Comparison of ENCODE assay signal across 22 cellular contexts in genomic region chr5:116539222-116539621, GRCh38. TPM values are rescaled to one million over a fixed set of nuclear protein-coding genes. Genes with fewer than 3 reads are reported as not detected.
"Had no signal": no experiment of that assay in that cellular context is flagged by ENCODE, and none has a peak within 500 bp of the region (broad histone marks: within the 10 kb centered on the region; RNA-seq: fewer than 3 reads in every experiment).

No MANE protein-coding gene starts in this region.

- H3K4me3 ChIP-seq: breast epithelium, colonic mucosa, left ventricle myocardium inferior, right lobe of liver, upper lobe of left lung, vagina had no signal

- H3K27ac ChIP-seq: breast epithelium, colonic mucosa, left ventricle myocardium inferior, right lobe of liver, upper lobe of left lung, vagina had no signal

- DNase-seq: activated CD4-positive, alpha-beta memory T cell treated with anti-CD3 and anti-CD28 coated beads, Interleukin-2, amount 10 ng/mL, durations not matched to agents 7 days and 5 days; activated CD4-positive, alpha-beta T cell treated with anti-CD3 and anti-CD28 coated beads for 1 hour; activated CD4-positive, alpha-beta T cell treated with anti-CD3 and anti-CD28 coated beads, Interleukin-2, amount 10 ng/mL, durations not matched to agents 7 days and 5 days; activated CD8-positive, alpha-beta memory T cell treated with anti-CD3 and anti-CD28 coated beads, Interleukin-2, amount 50 U/mL, for 48 hours; activated gamma-delta T cell treated with Interleukin-2 at 50 U/mL for 16 hours; activated naive CD4-positive, alpha-beta T cell treated with anti-CD3 and anti-CD28 coated beads, Interleukin-2, amount 50 U/mL, for 16 hours; activated T-cell treated with anti-CD3 and anti-CD28 coated beads, Interleukin-2, amount 50 U/mL, for 4 hours; amniotic stem cell; colonic mucosa; effector memory CD4-positive, alpha-beta T cell; left ventricle myocardium inferior; right lobe of liver; stimulated activated CD4-positive, alpha-beta T cell treated with anti-CD3 and anti-CD28 coated beads, Interleukin-2, amount 100 ng/mL, for 48 hours; stimulated activated naive CD4-positive, alpha-beta T cell treated with Interleukin-2 at 50 U/mL for 16 hours; T-helper 2 cell; upper lobe of left lung had no signal

- H3K4me1 ChIP-seq: breast epithelium, right lobe of liver had no signal

- H3K9me3 Mint-ChIP-seq: activated T-cell treated with anti-CD3 and anti-CD28 coated beads, Interleukin-2, amount 50 U/mL, for 4 hours; central memory CD8-positive, alpha-beta T cell; nephron had no signal

- H3K27me3 ChIP-seq: breast epithelium, colonic mucosa, right lobe of liver, upper lobe of left lung, vagina had no signal

- H3K4me3 Mint-ChIP-seq: activated CD4-positive, alpha-beta memory T cell treated with anti-CD3 and anti-CD28 coated beads, Interleukin-2, amount 10 ng/mL, durations not matched to agents 7 days and 5 days; activated CD4-positive, alpha-beta T cell treated with anti-CD3 and anti-CD28 coated beads, Interleukin-2, amount 10 ng/mL, durations not matched to agents 7 days and 5 days; activated T-cell treated with anti-CD3 and anti-CD28 coated beads, Interleukin-2, amount 50 U/mL, for 4 hours; activated T-helper 17 cell treated with anti-CD3 and anti-CD28 coated beads, Interleukin-2, amount 50 U/mL, for 72 hours; central memory CD8-positive, alpha-beta T cell; nephron had no signal

- H3K36me3 ChIP-seq: breast epithelium, colonic mucosa, left ventricle myocardium inferior, right lobe of liver, upper lobe of left lung, vagina had no signal

- ATAC-seq: activated T-cell treated with anti-CD3 and anti-CD28 coated beads, Interleukin-2, amount 50 U/mL, for 4 hours; activated T-helper 17 cell treated with anti-CD3 and anti-CD28 coated beads, Interleukin-2, amount 50 U/mL, for 72 hours; right lobe of liver had no signal

- H3K4me1 Mint-ChIP-seq: activated CD4-positive, alpha-beta memory T cell treated with anti-CD3 and anti-CD28 coated beads, Interleukin-2, amount 10 ng/mL, durations not matched to agents 7 days and 5 days; activated CD4-positive, alpha-beta T cell treated with anti-CD3 and anti-CD28 coated beads, Interleukin-2, amount 10 ng/mL, durations not matched to agents 7 days and 5 days; activated T-helper 17 cell treated with anti-CD3 and anti-CD28 coated beads, Interleukin-2, amount 50 U/mL, for 72 hours; central memory CD8-positive, alpha-beta T cell had no signal

- H3K9me3 ChIP-seq: breast epithelium, colonic mucosa, right lobe of liver, upper lobe of left lung, vagina had no signal

- H3K27me3 Mint-ChIP-seq: activated CD4-positive, alpha-beta T cell treated with anti-CD3 and anti-CD28 coated beads, Interleukin-2, amount 10 ng/mL, durations not matched to agents 7 days and 5 days; activated T-helper 17 cell treated with anti-CD3 and anti-CD28 coated beads, Interleukin-2, amount 50 U/mL, for 72 hours; central memory CD8-positive, alpha-beta T cell; progenitor cell of endocrine pancreas had no signal

- H3K27ac Mint-ChIP-seq: activated CD4-positive, alpha-beta memory T cell treated with anti-CD3 and anti-CD28 coated beads, Interleukin-2, amount 10 ng/mL, durations not matched to agents 7 days and 5 days; activated CD4-positive, alpha-beta T cell treated with anti-CD3 and anti-CD28 coated beads, Interleukin-2, amount 10 ng/mL, durations not matched to agents 7 days and 5 days; activated T-helper 17 cell treated with anti-CD3 and anti-CD28 coated beads, Interleukin-2, amount 50 U/mL, for 72 hours; nephron; progenitor cell of endocrine pancreas had no signal

RNA-seq across cellular contexts. Expression of gene SEMA6A, which starts 35.4 kb away (rescaled TPM):
- total RNA-seq: activated CD4-positive, alpha-beta T cell treated with anti-CD3 and anti-CD28 coated beads, Interleukin-2, amount 10 ng/mL, durations not matched to agents 7 days and 5 days had no signal
